In genomic region chr2:45612265-45612664, GRCh38 we compare ENCODE assay signal across 1 cellular context.
TF ChIP-seq lines count a peak whose summit lies in the region.

No MANE protein-coding gene starts in this region.

TF ChIP-seq in HCT116, 20 proteins besides CTCF, POLR2A, EP300 and RAD21:
- TF ChIP-seq TCF7L2 (IDR thresholded peaks at IDR 0.05; ENCODE audit: borderline replicate concordance, extremely low read depth, insufficient read depth, insufficient read length) (no peak), CBX3 (IDR thresholded peaks at IDR 0.05; ENCODE audit: low read depth) (no peak), ZBTB33 (IDR thresholded peaks at IDR 0.05; ENCODE audit: extremely low read depth, insufficient replicate concordance, low read length) (no peak), FOSL1 (IDR thresholded peaks at IDR 0.05; ENCODE audit: low read depth) (no peak), MAX (IDR thresholded peaks at IDR 0.05) (no peak), CEBPB (IDR thresholded peaks at IDR 0.05; ENCODE audit: low read depth) (no peak), POLR2AphosphoS5 (IDR thresholded peaks at IDR 0.05; ENCODE audit: low read depth, low read length) (no peak)
